In the genomic region with DNA sequence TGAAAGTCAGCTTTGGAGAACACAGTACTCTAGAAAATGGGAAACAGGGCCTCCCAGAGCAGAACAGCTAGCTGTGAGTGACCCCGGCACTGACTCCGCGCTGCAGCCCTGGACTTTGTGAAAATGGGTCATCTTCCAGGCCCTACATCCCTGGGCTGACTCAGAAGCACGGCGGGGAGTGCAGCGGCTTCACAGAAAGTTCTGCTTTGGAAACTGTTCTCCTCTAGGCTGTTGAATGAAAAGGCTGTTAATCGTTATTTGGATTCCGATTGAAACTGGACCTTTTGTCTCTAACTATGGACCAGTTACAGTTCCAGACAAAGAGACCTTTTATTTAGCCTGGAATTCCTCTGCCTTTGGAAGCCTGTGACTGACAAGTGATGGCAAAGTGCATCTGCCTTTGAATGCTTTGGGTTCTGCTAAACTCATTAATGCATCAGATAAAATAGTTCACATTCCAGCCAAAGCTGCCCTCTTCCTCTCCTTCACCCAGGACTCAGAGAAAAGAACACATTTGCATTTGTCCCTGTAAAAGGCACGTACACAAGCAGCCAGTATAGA, we compare ENCODE assay signal across 1 cellular context.
TF ChIP-seq lines count a peak whose summit lies in the region.

No MANE protein-coding gene starts in this region.

TF ChIP-seq in HepG2, 621 proteins besides CTCF, POLR2A, EP300 and RAD21 (continued from another document and continues in another):
- TF ChIP-seq, protein P1, sequence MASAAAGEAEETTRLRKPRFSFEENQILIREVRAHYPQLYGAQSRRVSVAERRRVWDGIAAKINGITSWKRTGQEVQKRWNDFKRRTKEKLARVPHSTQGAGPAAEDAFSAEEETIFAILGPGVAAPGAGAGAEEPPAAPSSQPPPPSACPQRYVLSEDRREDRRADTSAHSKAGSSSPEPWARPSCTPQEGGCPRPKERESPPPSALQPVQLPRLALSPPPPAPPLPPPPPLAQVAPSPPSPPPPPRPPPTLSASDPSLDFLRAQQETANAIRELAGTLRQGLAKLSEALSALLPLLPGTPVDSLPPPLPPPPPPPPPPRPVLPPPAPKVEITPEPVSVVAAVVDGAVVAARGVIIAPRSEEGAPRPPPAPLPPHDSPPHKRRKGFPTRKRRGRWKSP (CRISPR knock-in tag; IDR thresholded peaks at IDR 0.05) = no peak
- TF ChIP-seq TBX2 (CRISPR knock-in tag; IDR thresholded peaks at IDR 0.05; ENCODE audit: borderline replicate concordance) (peak; percentile 84; the same call in 1 of the 2 replicates), HMG20A (CRISPR knock-in tag; IDR thresholded peaks at IDR 0.05; ENCODE audit: borderline replicate concordance) (no peak; the same call in 1 of the 2 replicates), ZNF441 (CRISPR knock-in tag; IDR thresholded peaks at IDR 0.05; ENCODE audit: borderline replicate concordance) (0 out of 2 replicates have a peak, but pooled peaks have one; percentile 34), SKI (IDR thresholded peaks at IDR 0.05; ENCODE audit: partially characterized antibody) (no peak), TEAD3 (CRISPR knock-in tag; optimal IDR thresholded peaks at IDR 0.05; ENCODE audit: borderline replicate concordance) (peak; percentile 98), GATAD2A (CRISPR knock-in tag; IDR thresholded peaks at IDR 0.05) (peak; percentile 72), KMT2A (CRISPR knock-in tag; IDR thresholded peaks at IDR 0.05) (no peak; the same call in 1 of the 2 replicates), ZNF652 (CRISPR knock-in tag; IDR thresholded peaks at IDR 0.05; ENCODE audit: borderline replicate concordance, low read depth) (no peak), PITX1 (CRISPR knock-in tag; IDR thresholded peaks at IDR 0.05) (peak; percentile 24; the same call in 1 of the 2 replicates), NFE2L2 (IDR thresholded peaks at IDR 0.05; ENCODE audit: low read length) (no peak), EHMT2 (IDR thresholded peaks at IDR 0.05; ENCODE audit: borderline replicate concordance, low read depth, low read length) (no peak; the same call in 1 of the 2 replicates), TRIM24 (CRISPR knock-in tag; IDR thresholded peaks at IDR 0.05) (no peak), MZF1 (CRISPR knock-in tag; IDR thresholded peaks at IDR 0.05; ENCODE audit: borderline replicate concordance) (no peak), ZNF333 (CRISPR knock-in tag; IDR thresholded peaks at IDR 0.05; ENCODE audit: borderline replicate concordance) (no peak), BRD4 (CRISPR knock-in tag; IDR thresholded peaks at IDR 0.05) (no peak), CBFB (CRISPR knock-in tag; IDR thresholded peaks at IDR 0.05) (0 out of 2 replicates have a peak, but pooled peaks have one; percentile 7), ZNF496 (CRISPR knock-in tag; IDR thresholded peaks at IDR 0.05; ENCODE audit: insufficient replicate concordance) (no peak), ZNF33B (CRISPR knock-in tag; IDR thresholded peaks at IDR 0.05) (no peak), ZNF589 (CRISPR knock-in tag; conservative IDR thresholded peaks at IDR 0.05) (no peak), ZNF883 (CRISPR knock-in tag; IDR thresholded peaks at IDR 0.05; ENCODE audit: not compliant biosample characterization) (no peak), MED13 (CRISPR knock-in tag; IDR thresholded peaks at IDR 0.05) (no peak), DNMT1 (CRISPR knock-in tag; IDR thresholded peaks at IDR 0.05) (no peak), PTBP1 (IDR thresholded peaks at IDR 0.05; ENCODE audit: low read depth, low read length, poor library complexity, severe bottlenecking) (no peak), CHD4 (IDR thresholded peaks at IDR 0.05; ENCODE audit: borderline replicate concordance, low read length) (peak; percentile 20; the same call in 1 of the 2 replicates), KLF11 (CRISPR knock-in tag; IDR thresholded peaks at IDR 0.05) (no peak), SIN3A (IDR thresholded peaks at IDR 0.05; ENCODE audit: borderline replicate concordance, low read depth, low read length) (no peak), GTF3A (CRISPR knock-in tag; conservative IDR thresholded peaks at IDR 0.05) (no peak), ZNF382 (CRISPR knock-in tag; IDR thresholded peaks at IDR 0.05; ENCODE audit: borderline replicate concordance) (no peak)
- TF ChIP-seq, protein P2, sequence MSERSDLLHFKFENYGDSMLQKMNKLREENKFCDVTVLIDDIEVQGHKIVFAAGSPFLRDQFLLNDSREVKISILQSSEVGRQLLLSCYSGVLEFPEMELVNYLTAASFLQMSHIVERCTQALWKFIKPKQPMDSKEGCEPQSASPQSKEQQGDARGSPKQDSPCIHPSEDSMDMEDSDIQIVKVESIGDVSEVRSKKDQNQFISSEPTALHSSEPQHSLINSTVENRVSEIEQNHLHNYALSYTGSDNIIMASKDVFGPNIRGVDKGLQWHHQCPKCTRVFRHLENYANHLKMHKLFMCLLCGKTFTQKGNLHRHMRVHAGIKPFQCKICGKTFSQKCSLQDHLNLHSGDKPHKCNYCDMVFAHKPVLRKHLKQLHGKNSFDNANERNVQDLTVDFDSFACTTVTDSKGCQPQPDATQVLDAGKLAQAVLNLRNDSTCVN (CRISPR knock-in tag; IDR thresholded peaks at IDR 0.05; ENCODE audit: borderline replicate concordance) = peak; percentile 88; the same call in 1 of the 2 replicates
- TF ChIP-seq, protein P3, sequence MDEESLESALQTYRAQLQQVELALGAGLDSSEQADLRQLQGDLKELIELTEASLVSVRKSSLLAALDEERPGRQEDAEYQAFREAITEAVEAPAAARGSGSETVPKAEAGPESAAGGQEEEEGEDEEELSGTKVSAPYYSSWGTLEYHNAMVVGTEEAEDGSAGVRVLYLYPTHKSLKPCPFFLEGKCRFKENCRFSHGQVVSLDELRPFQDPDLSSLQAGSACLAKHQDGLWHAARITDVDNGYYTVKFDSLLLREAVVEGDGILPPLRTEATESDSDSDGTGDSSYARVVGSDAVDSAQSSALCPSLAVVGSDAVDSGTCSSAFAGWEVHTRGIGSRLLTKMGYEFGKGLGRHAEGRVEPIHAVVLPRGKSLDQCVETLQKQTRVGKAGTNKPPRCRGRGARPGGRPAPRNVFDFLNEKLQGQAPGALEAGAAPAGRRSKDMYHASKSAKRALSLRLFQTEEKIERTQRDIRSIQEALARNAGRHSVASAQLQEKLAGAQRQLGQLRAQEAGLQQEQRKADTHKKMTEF (CRISPR knock-in tag; IDR thresholded peaks at IDR 0.05) = peak; percentile 57
- TF ChIP-seq, protein P4, sequence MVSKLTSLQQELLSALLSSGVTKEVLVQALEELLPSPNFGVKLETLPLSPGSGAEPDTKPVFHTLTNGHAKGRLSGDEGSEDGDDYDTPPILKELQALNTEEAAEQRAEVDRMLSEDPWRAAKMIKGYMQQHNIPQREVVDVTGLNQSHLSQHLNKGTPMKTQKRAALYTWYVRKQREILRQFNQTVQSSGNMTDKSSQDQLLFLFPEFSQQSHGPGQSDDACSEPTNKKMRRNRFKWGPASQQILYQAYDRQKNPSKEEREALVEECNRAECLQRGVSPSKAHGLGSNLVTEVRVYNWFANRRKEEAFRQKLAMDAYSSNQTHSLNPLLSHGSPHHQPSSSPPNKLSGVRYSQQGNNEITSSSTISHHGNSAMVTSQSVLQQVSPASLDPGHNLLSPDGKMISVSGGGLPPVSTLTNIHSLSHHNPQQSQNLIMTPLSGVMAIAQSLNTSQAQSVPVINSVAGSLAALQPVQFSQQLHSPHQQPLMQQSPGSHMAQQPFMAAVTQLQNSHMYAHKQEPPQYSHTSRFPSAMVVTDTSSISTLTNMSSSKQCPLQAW (CRISPR knock-in tag; IDR thresholded peaks at IDR 0.05) = no peak
- TF ChIP-seq, protein P5, sequence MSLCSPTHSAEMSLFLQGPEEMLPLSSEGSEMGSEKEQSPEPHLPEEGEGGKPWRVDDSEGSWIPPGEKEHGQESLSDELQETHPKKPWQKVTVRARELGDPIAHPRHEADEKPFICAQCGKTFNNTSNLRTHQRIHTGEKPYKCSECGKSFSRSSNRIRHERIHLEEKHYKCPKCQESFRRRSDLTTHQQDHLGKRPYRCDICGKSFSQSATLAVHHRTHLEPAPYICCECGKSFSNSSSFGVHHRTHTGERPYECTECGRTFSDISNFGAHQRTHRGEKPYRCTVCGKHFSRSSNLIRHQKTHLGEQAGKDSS (CRISPR knock-in tag; IDR thresholded peaks at IDR 0.05; ENCODE audit: borderline replicate concordance, low read depth) = no peak
- TF ChIP-seq, protein P6, sequence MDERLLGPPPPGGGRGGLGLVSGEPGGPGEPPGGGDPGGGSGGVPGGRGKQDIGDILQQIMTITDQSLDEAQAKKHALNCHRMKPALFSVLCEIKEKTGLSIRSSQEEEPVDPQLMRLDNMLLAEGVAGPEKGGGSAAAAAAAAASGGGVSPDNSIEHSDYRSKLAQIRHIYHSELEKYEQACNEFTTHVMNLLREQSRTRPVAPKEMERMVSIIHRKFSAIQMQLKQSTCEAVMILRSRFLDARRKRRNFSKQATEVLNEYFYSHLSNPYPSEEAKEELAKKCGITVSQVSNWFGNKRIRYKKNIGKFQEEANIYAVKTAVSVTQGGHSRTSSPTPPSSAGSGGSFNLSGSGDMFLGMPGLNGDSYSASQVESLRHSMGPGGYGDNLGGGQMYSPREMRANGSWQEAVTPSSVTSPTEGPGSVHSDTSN (CRISPR knock-in tag; IDR thresholded peaks at IDR 0.05) = 0 out of 2 replicates have a peak, but pooled peaks have one; percentile 37
- TF ChIP-seq, protein P7, sequence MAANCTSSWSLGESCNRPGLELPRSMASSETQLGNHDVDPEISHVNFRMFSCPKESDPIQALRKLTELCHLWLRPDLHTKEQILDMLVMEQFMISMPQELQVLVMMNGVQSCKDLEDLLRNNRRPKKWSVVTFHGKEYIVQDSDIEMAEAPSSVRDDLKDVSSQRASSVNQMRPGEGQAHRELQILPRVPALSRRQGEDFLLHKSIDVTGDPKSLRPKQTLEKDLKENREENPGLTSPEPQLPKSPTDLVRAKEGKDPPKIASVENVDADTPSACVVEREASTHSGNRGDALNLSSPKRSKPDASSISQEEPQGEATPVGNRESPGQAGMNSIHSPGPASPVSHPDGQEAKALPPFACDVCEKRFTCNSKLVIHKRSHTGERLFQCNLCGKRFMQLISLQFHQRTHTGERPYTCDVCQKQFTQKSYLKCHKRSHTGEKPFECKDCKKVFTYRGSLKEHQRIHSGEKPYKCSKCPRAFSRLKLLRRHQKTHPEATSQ (CRISPR knock-in tag; IDR thresholded peaks at IDR 0.05; ENCODE audit: borderline replicate concordance) = 0 out of 2 replicates have a peak, but pooled peaks have one; percentile 68
- TF ChIP-seq, protein P8, sequence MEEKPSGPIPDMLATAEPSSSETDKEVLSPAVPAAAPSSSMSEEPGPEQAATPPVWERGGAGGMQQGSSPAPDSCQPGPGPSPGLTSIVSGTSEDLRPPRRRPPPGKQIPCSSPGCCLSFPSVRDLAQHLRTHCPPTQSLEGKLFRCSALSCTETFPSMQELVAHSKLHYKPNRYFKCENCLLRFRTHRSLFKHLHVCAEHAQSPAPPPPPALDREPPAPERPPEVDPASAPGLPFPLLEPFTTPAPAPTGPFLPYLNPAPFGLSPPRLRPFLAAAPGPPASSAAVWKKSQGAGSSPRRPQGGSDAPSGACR (CRISPR knock-in tag; IDR thresholded peaks at IDR 0.05) = no peak
- TF ChIP-seq, protein P9, sequence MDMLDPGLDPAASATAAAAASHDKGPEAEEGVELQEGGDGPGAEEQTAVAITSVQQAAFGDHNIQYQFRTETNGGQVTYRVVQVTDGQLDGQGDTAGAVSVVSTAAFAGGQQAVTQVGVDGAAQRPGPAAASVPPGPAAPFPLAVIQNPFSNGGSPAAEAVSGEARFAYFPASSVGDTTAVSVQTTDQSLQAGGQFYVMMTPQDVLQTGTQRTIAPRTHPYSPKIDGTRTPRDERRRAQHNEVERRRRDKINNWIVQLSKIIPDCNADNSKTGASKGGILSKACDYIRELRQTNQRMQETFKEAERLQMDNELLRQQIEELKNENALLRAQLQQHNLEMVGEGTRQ (IDR thresholded peaks at IDR 0.05; ENCODE audit: low read depth, low read length) = no peak
- TF ChIP-seq, protein P9 (CRISPR knock-in tag; IDR thresholded peaks at IDR 0.05; ENCODE audit: borderline replicate concordance) = no peak
- TF ChIP-seq, protein P10, sequence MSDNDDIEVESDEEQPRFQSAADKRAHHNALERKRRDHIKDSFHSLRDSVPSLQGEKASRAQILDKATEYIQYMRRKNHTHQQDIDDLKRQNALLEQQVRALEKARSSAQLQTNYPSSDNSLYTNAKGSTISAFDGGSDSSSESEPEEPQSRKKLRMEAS (IDR thresholded peaks at IDR 0.05) = peak; percentile 23; the same call in 1 of the 2 replicates
- TF ChIP-seq, protein P11, sequence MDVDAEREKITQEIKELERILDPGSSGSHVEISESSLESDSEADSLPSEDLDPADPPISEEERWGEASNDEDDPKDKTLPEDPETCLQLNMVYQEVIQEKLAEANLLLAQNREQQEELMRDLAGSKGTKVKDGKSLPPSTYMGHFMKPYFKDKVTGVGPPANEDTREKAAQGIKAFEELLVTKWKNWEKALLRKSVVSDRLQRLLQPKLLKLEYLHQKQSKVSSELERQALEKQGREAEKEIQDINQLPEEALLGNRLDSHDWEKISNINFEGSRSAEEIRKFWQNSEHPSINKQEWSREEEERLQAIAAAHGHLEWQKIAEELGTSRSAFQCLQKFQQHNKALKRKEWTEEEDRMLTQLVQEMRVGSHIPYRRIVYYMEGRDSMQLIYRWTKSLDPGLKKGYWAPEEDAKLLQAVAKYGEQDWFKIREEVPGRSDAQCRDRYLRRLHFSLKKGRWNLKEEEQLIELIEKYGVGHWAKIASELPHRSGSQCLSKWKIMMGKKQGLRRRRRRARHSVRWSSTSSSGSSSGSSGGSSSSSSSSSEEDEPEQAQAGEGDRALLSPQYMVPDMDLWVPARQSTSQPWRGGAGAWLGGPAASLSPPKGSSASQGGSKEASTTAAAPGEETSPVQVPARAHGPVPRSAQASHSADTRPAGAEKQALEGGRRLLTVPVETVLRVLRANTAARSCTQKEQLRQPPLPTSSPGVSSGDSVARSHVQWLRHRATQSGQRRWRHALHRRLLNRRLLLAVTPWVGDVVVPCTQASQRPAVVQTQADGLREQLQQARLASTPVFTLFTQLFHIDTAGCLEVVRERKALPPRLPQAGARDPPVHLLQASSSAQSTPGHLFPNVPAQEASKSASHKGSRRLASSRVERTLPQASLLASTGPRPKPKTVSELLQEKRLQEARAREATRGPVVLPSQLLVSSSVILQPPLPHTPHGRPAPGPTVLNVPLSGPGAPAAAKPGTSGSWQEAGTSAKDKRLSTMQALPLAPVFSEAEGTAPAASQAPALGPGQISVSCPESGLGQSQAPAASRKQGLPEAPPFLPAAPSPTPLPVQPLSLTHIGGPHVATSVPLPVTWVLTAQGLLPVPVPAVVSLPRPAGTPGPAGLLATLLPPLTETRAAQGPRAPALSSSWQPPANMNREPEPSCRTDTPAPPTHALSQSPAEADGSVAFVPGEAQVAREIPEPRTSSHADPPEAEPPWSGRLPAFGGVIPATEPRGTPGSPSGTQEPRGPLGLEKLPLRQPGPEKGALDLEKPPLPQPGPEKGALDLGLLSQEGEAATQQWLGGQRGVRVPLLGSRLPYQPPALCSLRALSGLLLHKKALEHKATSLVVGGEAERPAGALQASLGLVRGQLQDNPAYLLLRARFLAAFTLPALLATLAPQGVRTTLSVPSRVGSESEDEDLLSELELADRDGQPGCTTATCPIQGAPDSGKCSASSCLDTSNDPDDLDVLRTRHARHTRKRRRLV (CRISPR knock-in tag; IDR thresholded peaks at IDR 0.05) = no peak
